Comparison of ENCODE assay signal across 17 cellular contexts in the genomic region with DNA sequence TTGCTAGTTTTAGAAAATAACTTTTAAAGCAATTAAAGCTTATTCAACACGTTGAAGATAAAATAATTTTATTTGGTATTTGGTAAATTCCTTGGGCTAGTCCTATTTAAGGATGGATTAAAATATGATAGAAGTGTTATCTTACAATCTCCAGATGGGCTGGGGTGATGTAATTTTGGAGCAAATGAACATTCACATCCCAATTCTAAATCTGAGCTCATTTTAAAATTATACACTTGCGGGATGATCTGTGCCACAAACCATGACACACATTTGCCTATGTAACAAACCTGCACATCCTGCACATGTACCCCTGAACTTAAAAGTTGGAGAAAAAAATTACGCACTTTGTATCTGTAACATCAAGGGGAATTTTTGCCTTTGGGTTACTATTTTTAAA. TPM values are rescaled to one million over a fixed set of nuclear protein-coding genes. Genes with fewer than 3 reads are reported as not detected.
DNase-seq lines count a peak whose midpoint lies in the region; ATAC-seq, FAIRE-seq and TF ChIP-seq lines count a peak whose summit lies in the region.
"Had no signal": no experiment of that assay in that cellular context is flagged by ENCODE, and none has a peak within 500 bp of the region (broad histone marks: within the 10 kb centered on the region; RNA-seq: fewer than 3 reads in every experiment).

No MANE protein-coding gene starts in this region.

- peaks cover 2% of the 10 kb centered on the region; the same call in 2 of the 3 replicates for H3K9me3 Mint-ChIP-seq in GM23338

- intact Hi-C loops in OCI-LY7 (cut with micrococcal nuclease; ENCODE audit: unreplicated experiment) = loop anchor here (2.0 to 5.0 kb wide), 2 partner anchors 29 to 43 kb away; no protein-coding TSS in a partner anchor

- no peaks in the 10 kb centered on the region for H3K27me3 ChIP-seq in SK-N-SH (ENCODE audit: insufficient read depth)
- no peaks in the 10 kb centered on the region for H3K27me3 ChIP-seq in GM23338 (ENCODE audit: insufficient read depth)

- peaks cover 24% of the 10 kb centered on the region for H4K20me1 ChIP-seq in SK-N-SH (ENCODE audit: insufficient read depth)
- no peaks in the 10 kb centered on the region for H4K20me1 ChIP-seq in OCI-LY7 (ENCODE audit: insufficient read depth, low read length)
- H4K20me1 ChIP-seq in GM23338 (replicated peaks; ENCODE audit: insufficient read depth) = peaks cover 11% of the 10 kb centered on the region

- no peaks in the 10 kb centered on the region; the same call in 1 of the 2 replicates for H3K9me3 ChIP-seq in SK-N-SH
- peaks cover 20% of the 10 kb centered on the region for H3K9me3 ChIP-seq in OCI-LY7 (ENCODE audit: low read length)

- H3K27ac ChIP-seq in SK-N-SH (ENCODE audit: low read depth in 2 of 2, low read length in 1 of 2) = no peak overlapping the region
- no peak overlapping the region for H3K27ac ChIP-seq in OCI-LY7 (ENCODE audit: low read depth, low read length, poor library complexity, severe bottlenecking)
- no peak overlapping the region for H3K27ac ChIP-seq in GM23338 (ENCODE audit: low read depth)

- DNase-seq in SK-N-SH (no peak), OCI-LY7 (ENCODE audit: low spot score) (peak; percentile 6), GM23338 (ENCODE audit: low spot score) (no peak)
- DNase-seq: 8988T; ACHN; C1 segment of cervical spinal cord; Calu3; CD4-positive, alpha-beta T cell; DMS153; DMS79 treated with DMSO at 0.1 percent for 48 hours; GF-D8; GOT3; H9 had no signal

- H3K27me3 Mint-ChIP-seq in GM23338 (ENCODE audit: insufficient read depth, low read depth, poor library complexity) = peaks cover 2% of the 10 kb centered on the region
- H3K27me3 Mint-ChIP-seq: CD4-positive, alpha-beta T cell had no signal

- H3K4me3 ChIP-seq in SK-N-SH (ENCODE audit: low read depth in 2 of 2, low read length in 1 of 2) (no peak overlapping the region), OCI-LY7 (ENCODE audit: low read depth, low read length, poor library complexity, severe bottlenecking) (no peak overlapping the region), GM23338 (no peak overlapping the region)

- FAIRE-seq in endometrium (lab: Jason Lieb, UNC) = peak; percentile 66

- peaks cover 0 to 2% of the 10 kb centered on the region in 2 experiments; a peak in 2 of 4 replicates for H3K4me1 ChIP-seq in SK-N-SH (ENCODE audit: control insufficient read depth in 1 of 2, insufficient read depth in 2 of 2, low read depth in 1 of 2, low read length in 1 of 2)
- peaks cover 56% of the 10 kb centered on the region for H3K4me1 ChIP-seq in OCI-LY7 (ENCODE audit: insufficient read depth, low read length, poor library complexity, severe bottlenecking)
- H3K4me1 ChIP-seq in GM23338 (ENCODE audit: insufficient read depth) = peaks cover 28% of the 10 kb centered on the region

- H3K9ac ChIP-seq in SK-N-SH = no peak overlapping the region

- TF ChIP-seq RAD21 in SK-N-SH (IDR thresholded peaks at IDR 0.05; ENCODE audit: low read length) = no peak

- H3F3A ChIP-seq in SK-N-SH (replicated peaks; ENCODE audit: insufficient read depth) (peaks cover 9% of the 10 kb centered on the region), GM23338 (replicated peaks; ENCODE audit: low read depth) (no peaks in the 10 kb centered on the region)

- no TSS peak for BruUV-seq in OCI-LY7 (replicated peaks; lab: Mats Ljungman, UMichigan)

- no peak overlapping the region for H2AFZ ChIP-seq in SK-N-SH (ENCODE audit: low read depth)
- no peak overlapping the region for H2AFZ ChIP-seq in OCI-LY7 (ENCODE audit: low read length)
- H2AFZ ChIP-seq in GM23338 = no peak overlapping the region

- H3K9me2 ChIP-seq in SK-N-SH (no peaks in the 10 kb centered on the region), OCI-LY7 (ENCODE audit: insufficient read depth, low read length) (no peaks in the 10 kb centered on the region), GM23338 (ENCODE audit: insufficient read depth) (no peaks in the 10 kb centered on the region)

- H3K36me3 Mint-ChIP-seq in GM23338 (ENCODE audit: low read depth) = peaks cover 18% of the 10 kb centered on the region; the same call in 2 of the 3 replicates

- H3K79me2 ChIP-seq in SK-N-SH (ENCODE audit: insufficient read depth) (peaks cover 100% of the 10 kb centered on the region), OCI-LY7 (ENCODE audit: insufficient read depth, low read depth, low read length) (peaks cover 56% of the 10 kb centered on the region; the same call in 1 of the 2 replicates), GM23338 (replicated peaks; ENCODE audit: insufficient read depth) (peaks cover 100% of the 10 kb centered on the region)

- H3K4me1 Mint-ChIP-seq in GM23338 = peaks cover 44% of the 10 kb centered on the region

- no peak overlapping the region for H3K27ac Mint-ChIP-seq in GM23338

- peaks cover 0 to 27% of the 10 kb centered on the region in 2 experiments for H3K36me3 ChIP-seq in SK-N-SH (replicated peaks in 1 of 2; ENCODE audit: control insufficient read depth in 1 of 2, insufficient read depth in 2 of 2, low read length in 1 of 2)
- peaks cover 24% of the 10 kb centered on the region for H3K36me3 ChIP-seq in OCI-LY7 (ENCODE audit: insufficient read depth, low read length)
- no peaks in the 10 kb centered on the region for H3K36me3 ChIP-seq in GM23338 (ENCODE audit: insufficient read depth)

- CTCF ChIA-PET in SK-N-SH (lab: Yijun Ruan, JAX) (no interaction called here), OCI-LY7 (lab: Charles Lee; ENCODE audit: unreplicated experiment) (no interaction called here)

- TF ChIP-seq CTCF in SK-N-SH (IDR thresholded peaks at IDR 0.05) = no peak
- no peak for TF ChIP-seq CTCF in OCI-LY7 (conservative IDR thresholded peaks at IDR 0.05; ENCODE audit: low read length)
- TF ChIP-seq CTCF in GM23338 (conservative IDR thresholded peaks at IDR 0.05; ENCODE audit: low read depth in 2 of 2) = no peak

- no peak overlapping the region for H3K4me3 Mint-ChIP-seq in GM23338
- H3K4me3 Mint-ChIP-seq: CD4-positive, alpha-beta T cell; H9 had no signal

- ATAC-seq in SK-N-SH treated with all-trans-retinoic acid at 6 μM for 48 hours = no peak
- no peak for ATAC-seq in GM18868 (IDR thresholded peaks at IDR 0.05; ENCODE audit: unreplicated experiment)
- ATAC-seq in GM23338 = no peak
- no peak for ATAC-seq in GM21619 (IDR thresholded peaks at IDR 0.05; ENCODE audit: unreplicated experiment)

- H3K4me2 ChIP-seq in SK-N-SH (no peak overlapping the region), OCI-LY7 (ENCODE audit: low read length) (peak overlapping the region; percentile 67), GM23338 (no peak overlapping the region)

- no peak for TF ChIP-seq EP300 in SK-N-SH (IDR thresholded peaks at IDR 0.05; ENCODE audit: borderline replicate concordance in 1 of 2, low read depth in 1 of 2, low read length in 1 of 2)

- POLR2A ChIA-PET in SK-N-SH (lab: Yijun Ruan, JAX) = no interaction called here
- POLR2A ChIA-PET in OCI-LY7 (lab: Charles Lee) = interaction anchor here (0.9 to 1.9 kb wide), 6 partner anchors 17 to 35 kb away, joined by 3 to 7 read pairs (median 4); no protein-coding TSS in a partner anchor

- 83% methylated on average over 3 of the region's 3 CpGs for WGBS in SK-N-SH (ENCODE audit: low lambda C conversion rate)

TF ChIP-seq in SK-N-SH treated with all-trans-retinoic acid at 6 μM for 48 hours, 23 proteins besides CTCF, POLR2A, EP300 and RAD21 (continues in another document):
- no peak for TF ChIP-seq SNAI2 (CRISPR knock-in tag; IDR thresholded peaks at IDR 0.05)
- TF ChIP-seq OSR1 (CRISPR knock-in tag; IDR thresholded peaks at IDR 0.05) = no peak

TF ChIP-seq in SK-N-SH, 30 proteins besides CTCF, POLR2A, EP300 and RAD21 (continues in another document):
- no peak for TF ChIP-seq FOSL2 (IDR thresholded peaks at IDR 0.05; ENCODE audit: borderline replicate concordance, low read depth)
- no peak for TF ChIP-seq PBX3 (IDR thresholded peaks at IDR 0.05)
- no peak for TF ChIP-seq CHD2 (IDR thresholded peaks at IDR 0.05; ENCODE audit: low read length, partially characterized antibody)

TF ChIP-seq in GM23338, 12 proteins besides CTCF, POLR2A, EP300 and RAD21 (continues in another document):
- TF ChIP-seq ZNF114 (CRISPR knock-in tag; IDR thresholded peaks at IDR 0.05) = no peak
- TF ChIP-seq JUNB (IDR thresholded peaks at IDR 0.05; ENCODE audit: unreplicated experiment) = no peak
- no peak for TF ChIP-seq ETS1 (IDR thresholded peaks at IDR 0.05)
- TF ChIP-seq CREB1 (CRISPR knock-in tag; IDR thresholded peaks at IDR 0.05; ENCODE audit: low read depth) = no peak
- TF ChIP-seq NANOG (IDR thresholded peaks at IDR 0.05; ENCODE audit: borderline replicate concordance) = no peak

RNA-seq across cellular contexts. Expression of gene NLK, which starts 31.5 kb away (rescaled TPM):
- 12.3 and 19.2 TPM in 2 replicates for polyA plus RNA-seq in SK-N-SH (2012; rRNA removed)
- polyA plus RNA-seq in SK-N-SH (2012; cell fraction: cytosol; rRNA removed) = 13.6 and 14.3 TPM in 2 replicates
- polyA plus RNA-seq in SK-N-SH (2012; cell fraction: nucleus; rRNA removed) = 14.8 and 34.8 TPM in 2 replicates
- total RNA-seq in OCI-LY7 (2014; rRNA removed; shearing (Covaris generic)) = 18.1 and 23.3 TPM in 2 replicates
- total RNA-seq in OCI-LY7 (2022) = 27.8 and 31.1 TPM in 2 replicates
- total RNA-seq in GM23338 (2014; rRNA removed; shearing (Covaris generic)) = 67.7 and 78.5 TPM in 2 replicates
- polyA plus RNA-seq in GM23338 (2016; fragmentation: Nextera tagmentation; extraction: Ambion mirVana) = 31.9 and 34.7 TPM in 2 replicates
